ENCODE assay signal across 17 cellular contexts in the genomic region with DNA sequence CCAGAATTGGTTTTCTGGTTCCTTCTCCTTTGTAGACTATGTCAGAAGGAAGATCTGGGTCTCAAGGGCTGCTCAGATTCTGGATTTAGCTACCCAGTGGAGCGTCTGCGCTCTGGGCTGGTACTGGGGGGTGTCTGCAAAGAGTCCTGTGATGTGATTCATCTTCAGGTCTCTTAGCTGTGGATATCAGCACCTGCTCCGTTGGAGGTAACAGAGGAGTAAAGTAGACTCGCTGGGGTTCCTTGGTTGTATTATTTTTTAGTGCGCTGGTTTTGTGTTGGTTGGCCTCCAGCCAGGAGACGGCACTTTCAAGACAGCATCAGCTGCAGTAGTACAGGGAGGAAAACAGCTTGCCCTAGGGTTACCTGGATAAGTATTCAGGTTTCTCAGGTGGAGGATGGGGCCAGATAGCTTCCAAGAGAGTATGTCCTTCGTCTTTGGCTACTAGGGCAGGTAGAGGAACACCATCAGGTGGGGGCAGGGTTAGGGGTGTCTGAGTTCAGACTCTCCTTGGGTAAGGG.
A peak's percentile ranks its signal among the peaks of the same experiment; 100 is the strongest.
DNase-seq lines count a peak whose midpoint lies in the region; ATAC-seq and TF ChIP-seq lines count a peak whose summit lies in the region.
"Had no signal": no experiment of that assay in that cellular context is flagged by ENCODE, and none has a peak within 500 bp of the region (broad histone marks: within the 10 kb centered on the region; RNA-seq: fewer than 3 reads in every experiment).

No MANE protein-coding gene starts in this region.

- peak overlapping the region; percentile 100 for H3K27ac ChIP-seq in VCaP
- H3K27ac ChIP-seq: SJCRH30 had no signal

- DNase-seq in NCI-H2081 (lab: John Stamatoyannopoulos, UW), result peak; percentile 38 to 73
- DNase-seq in NCI-H2081 treated with DMSO at 0.1 percent for 48 hours (lab: John Stamatoyannopoulos, UW), result no peak
- DNase-seq in NCI-H2196 (lab: John Stamatoyannopoulos, UW; ENCODE audit: unreplicated experiment), result peak; percentile 29
- no peak for DNase-seq in central memory CD4-positive, alpha-beta T cell
- DNase-seq in GM13976 (ENCODE audit: low spot score), result no peak
- no peak for DNase-seq in foreskin fibroblast
- DNase-seq: DMS 273 treated with DMSO at 0.1 percent for 48 hours, GF-D8, KG1, NCI-H1048, NCI-H1694 treated with DMSO at 0.1 percent for 48 hours, NCI-H526 treated with DMSO at 0.1 percent for 48 hours, OCI-M1, T-helper 17 cell had no signal

- ATAC-seq in HG02623 (IDR thresholded peaks at IDR 0.05; ENCODE audit: unreplicated experiment), result no peak
- ATAC-seq: T-helper 17 cell had no signal

- in situ Hi-C loops in GM13976 (cut with MboI; ENCODE audit: low sequenced_read_pairs, unreplicated experiment), result no loop called here

- TF ChIP-seq CTCF in VCaP (conservative IDR thresholded peaks at IDR 0.05), result no peak
- no peak for TF ChIP-seq CTCF in GM13976 (IDR thresholded peaks at IDR 0.05; ENCODE audit: borderline replicate concordance, control extremely low read depth, extremely low read depth, insufficient read depth, missing control alignments)
- no peak for TF ChIP-seq CTCF in foreskin fibroblast (IDR thresholded peaks at IDR 0.05; ENCODE audit: low read depth, low read length)

- H3K4me3 ChIP-seq in foreskin fibroblast (ENCODE audit: low read depth in 1 of 2, low read length in 2 of 2), result no peak overlapping the region
- H3K4me3 ChIP-seq: SJCRH30 had no signal

Comparison
In these comparisons a context has a peak if more than half of its experiments do, and no peak if none do; other contexts are left out.
1. DNase-seq: peak in NCI-H2081 (2 of 2) and NCI-H2196 (single experiment); none in NCI-H2081 treated with DMSO at 0.1 percent for 48 hours (single experiment), central memory CD4-positive, alpha-beta T cell (single experiment), GM13976 (single experiment) and foreskin fibroblast (0 of 2).